Comparison of ENCODE assay signal across 17 cellular contexts in genomic region chr2:177273456-177273855, GRCh38. TPM values are rescaled to one million over a fixed set of nuclear protein-coding genes. Genes with fewer than 3 reads are reported as not detected.
DNase-seq lines count a peak whose midpoint lies in the region; ATAC-seq, FAIRE-seq and TF ChIP-seq lines count a peak whose summit lies in the region.
"Had no signal": no experiment of that assay in that cellular context is flagged by ENCODE, and none has a peak within 500 bp of the region (broad histone marks: within the 10 kb centered on the region; RNA-seq: fewer than 3 reads in every experiment).

No MANE protein-coding gene starts in this region.

- H4K91ac ChIP-seq in IMR-90 (ENCODE audit: insufficient read depth, low read depth, low read length) = no peak overlapping the region

- H3K4me1 ChIP-seq in IMR-90 (ENCODE audit: control insufficient read depth, insufficient read depth, low read length) = peaks cover 7% of the 10 kb centered on the region
- H3K4me1 ChIP-seq in subcutaneous abdominal adipose tissue (ENCODE audit: control insufficient read depth in 5 of 5, insufficient read depth in 5 of 5, low read length in 5 of 5) = peaks cover 0 to 18% (median 13%) of the 10 kb centered on the region in 5 donors

- H2AK9ac ChIP-seq in IMR-90 (replicated peaks; ENCODE audit: low read depth, low read length, poor library complexity) = no peak overlapping the region

- H4K8ac ChIP-seq in IMR-90 (ENCODE audit: low read depth in 2 of 2, low read length in 2 of 2) = peak overlapping the region in 1 of 2 experiments; percentile 14; a peak in 2 of 4 replicates

- no peak for TF ChIP-seq POLR2A in IMR-90 (IDR thresholded peaks at IDR 0.05; ENCODE audit: low read depth, low read length)

- no peak overlapping the region for H3K4me3 ChIP-seq in IMR-90 (ENCODE audit: insufficient read depth, low read depth, low read length)
- no peak overlapping the region for H3K4me3 ChIP-seq in bronchial epithelial cell (ENCODE audit: low read depth, low read length)
- H3K4me3 ChIP-seq in subcutaneous abdominal adipose tissue (ENCODE audit: low read depth in 1 of 5, low read length in 5 of 5) = no peak overlapping the region
- H3K4me3 ChIP-seq: BLaER1 treated with 17β-estradiol and CSF1 and Interleukin-3, amounts not matched to agents 10 nM and 100 nM; tibial nerve had no signal

- peak overlapping the region; percentile 84; the same call in 1 of the 2 replicates for H3K18ac ChIP-seq in IMR-90 (ENCODE audit: low read depth, low read length)

- no peaks in the 10 kb centered on the region for H3K9me1 ChIP-seq in IMR-90 (ENCODE audit: insufficient read depth, low read length)

- intact Hi-C loops in IMR-90 (cut with micrococcal nuclease) = no loop called here
- intact Hi-C loops in activated T-helper 2 cell treated with anti-CD3 and anti-CD28 coated beads, Interferon-gamma antibody, Interleukin-2, Interleukin-4, amounts not matched to agents 10 μg/mL and 5 μg/mL and 100 μg/mL, durations not matched to agents 14 hours and 24 hours and 36 hours (cut with micrococcal nuclease) = no loop called here

- H3K36me3 ChIP-seq in IMR-90 (ENCODE audit: control insufficient read depth, insufficient read depth, low read length) (no peaks in the 10 kb centered on the region), bronchial epithelial cell (ENCODE audit: control insufficient read depth, insufficient read depth, low read length) (no peaks in the 10 kb centered on the region), subcutaneous abdominal adipose tissue (ENCODE audit: control insufficient read depth in 5 of 5, insufficient read depth in 5 of 5, low read length in 5 of 5) (no peaks in the 10 kb centered on the region)
- H3K36me3 ChIP-seq: BLaER1 treated with 17β-estradiol and CSF1 and Interleukin-3, amounts not matched to agents 10 nM and 100 nM; tibial nerve had no signal

- no peaks in the 10 kb centered on the region for H3K79me1 ChIP-seq in IMR-90 (ENCODE audit: low read depth in 1 of 2, low read length in 2 of 2)

- ATAC-seq in IMR-90 (ENCODE audit: low read depth) (no peak), left lobe of liver (peak; percentile 91)
- ATAC-seq: HCT116, T-helper 17 cell had no signal

- TF ChIP-seq RAD21 in IMR-90 (IDR thresholded peaks at IDR 0.05; ENCODE audit: low read length) = no peak

- dilution Hi-C loops in IMR-90 (cut with HindIII; ENCODE audit: low sequenced_read_pairs, unreplicated experiment) = no loop called here

- H3K9ac ChIP-seq in IMR-90 (ENCODE audit: low read depth, low read length) = no peak overlapping the region
- no peak overlapping the region for H3K9ac ChIP-seq in subcutaneous abdominal adipose tissue (ENCODE audit: low read length in 5 of 5)
- H3K9ac ChIP-seq: BLaER1 treated with 17β-estradiol and CSF1 and Interleukin-3, amounts not matched to agents 10 nM and 100 nM had no signal

- H3K9me3 ChIP-seq in IMR-90 (ENCODE audit: control insufficient read depth, insufficient read depth, low read length) = no peaks in the 10 kb centered on the region
- no peaks in the 10 kb centered on the region for H3K9me3 ChIP-seq in subcutaneous abdominal adipose tissue (ENCODE audit: control insufficient read depth in 5 of 5, low read length in 5 of 5)
- H3K9me3 ChIP-seq: BLaER1 treated with 17β-estradiol and CSF1 and Interleukin-3, amounts not matched to agents 10 nM and 100 nM; tibial nerve had no signal

- H3K27me3 ChIP-seq in IMR-90 (ENCODE audit: control insufficient read depth, insufficient read depth, low read length) (no peaks in the 10 kb centered on the region), bronchial epithelial cell (ENCODE audit: control insufficient read depth, insufficient read depth, low read length) (no peaks in the 10 kb centered on the region), subcutaneous abdominal adipose tissue (ENCODE audit: control insufficient read depth in 5 of 5, insufficient read depth in 4 of 5, low read length in 5 of 5) (no peaks in the 10 kb centered on the region)
- H3K27me3 ChIP-seq: BLaER1 treated with 17β-estradiol and CSF1 and Interleukin-3, amounts not matched to agents 10 nM and 100 nM; tibial nerve had no signal

- CTCF ChIA-PET in IMR-90 (lab: Yijun Ruan, JAX) = interaction anchor here (1.1 to 1.2 kb wide), 2 partner anchors 8 to 70 kb away, joined by 3 to 4 read pairs; no protein-coding TSS in a partner anchor

- TF ChIP-seq CTCF in IMR-90 (conservative IDR thresholded peaks at IDR 0.05; ENCODE audit: low read depth, low read length) = no peak
- TF ChIP-seq CTCF in bronchial epithelial cell (IDR thresholded peaks at IDR 0.05; ENCODE audit: insufficient read depth, low read length, severe bottlenecking) = no peak

- H4K20me1 ChIP-seq in IMR-90 (ENCODE audit: insufficient read depth, low read length) = no peaks in the 10 kb centered on the region
- H4K20me1 ChIP-seq: BLaER1 treated with 17β-estradiol and CSF1 and Interleukin-3, amounts not matched to agents 10 nM and 100 nM had no signal

- no peak overlapping the region for H3K4me3 Mint-ChIP-seq in activated T-helper 2 cell treated with anti-CD3 and anti-CD28 coated beads, Interferon-gamma antibody, Interleukin-2, Interleukin-4, amounts not matched to agents 10 μg/mL and 5 μg/mL and 100 μg/mL, durations not matched to agents 14 hours and 24 hours and 36 hours (ENCODE audit: low read depth)
- H3K4me3 Mint-ChIP-seq: T-helper 17 cell had no signal

- in situ Hi-C loops in IMR-90 (cut with MboI; ENCODE audit: low sequenced_read_pairs) = no loop called here

- H3K4ac ChIP-seq in IMR-90 (ENCODE audit: low read depth, low read length) = no peak overlapping the region

- H3K27ac Mint-ChIP-seq in activated T-helper 2 cell treated with anti-CD3 and anti-CD28 coated beads, Interferon-gamma antibody, Interleukin-2, Interleukin-4, amounts not matched to agents 10 μg/mL and 5 μg/mL and 100 μg/mL, durations not matched to agents 14 hours and 24 hours and 36 hours = no peak overlapping the region
- H3K27ac Mint-ChIP-seq: T-helper 17 cell had no signal

- peak overlapping the region; percentile 71 for H2BK5ac ChIP-seq in IMR-90 (ENCODE audit: low read depth, low read length, poor library complexity, severe bottlenecking)

- H3K4me2 ChIP-seq in IMR-90 (ENCODE audit: low read depth, low read length) = peak overlapping the region; percentile 60

- peak overlapping the region; percentile 66 for H4K5ac ChIP-seq in IMR-90 (ENCODE audit: low read depth, low read length)

- WGBS in IMR-90 (ENCODE audit: extremely low coverage in 2 of 2, insufficient read length in 1 of 2), 2 experiments = no CpG with 5 or more reads among the region's 3 CpGs

- no peak overlapping the region for H2BK15ac ChIP-seq in IMR-90 (ENCODE audit: low read depth, low read length)

- H3K9me3 Mint-ChIP-seq in activated T-helper 2 cell treated with anti-CD3 and anti-CD28 coated beads, Interferon-gamma antibody, Interleukin-2, Interleukin-4, amounts not matched to agents 10 μg/mL and 5 μg/mL and 100 μg/mL, durations not matched to agents 14 hours and 24 hours and 36 hours = no peaks in the 10 kb centered on the region

- H3K27me3 Mint-ChIP-seq in activated T-helper 2 cell treated with anti-CD3 and anti-CD28 coated beads, Interferon-gamma antibody, Interleukin-2, Interleukin-4, amounts not matched to agents 10 μg/mL and 5 μg/mL and 100 μg/mL, durations not matched to agents 14 hours and 24 hours and 36 hours (ENCODE audit: low read depth) = no peaks in the 10 kb centered on the region
- H3K27me3 Mint-ChIP-seq: T-helper 17 cell had no signal

- H3K36me3 Mint-ChIP-seq in activated T-helper 2 cell treated with anti-CD3 and anti-CD28 coated beads, Interferon-gamma antibody, Interleukin-2, Interleukin-4, amounts not matched to agents 10 μg/mL and 5 μg/mL and 100 μg/mL, durations not matched to agents 14 hours and 24 hours and 36 hours (ENCODE audit: low read depth) = peaks cover 3% of the 10 kb centered on the region

- DNase-seq in IMR-90 = no peak
- DNase-seq in bronchial epithelial cell (ENCODE audit: low read depth) = peak; percentile 49
- peak; percentile 65 for DNase-seq in left lobe of liver (ENCODE audit: low spot score)
- DNase-seq in glomerular visceral epithelial cell (ENCODE audit: extremely low spot score) = no peak
- no peak for DNase-seq in activated gamma-delta T cell (lab: John Stamatoyannopoulos, UW)
- no peak for DNase-seq in activated T-helper 2 cell treated with anti-CD3 and anti-CD28 coated beads, Interferon-gamma antibody, Interleukin-2, Interleukin-4, amounts not matched to agents 10 μg/mL and 5 μg/mL and 100 μg/mL, durations not matched to agents 14 hours and 24 hours and 36 hours (ENCODE audit: low spot score)
- no peak for DNase-seq in kidney glomerular epithelial cell (lab: John Stamatoyannopoulos, UW)
- DNase-seq: activated CD4-positive, CD25-positive, alpha-beta regulatory T cell; activated CD8-positive, alpha-beta memory T cell treated with anti-CD3 and anti-CD28 coated beads for 24 hours; NCI-H187 treated with DMSO at 0.1 percent for 48 hours; NCI-H510A treated with DMSO at 0.1 percent for 48 hours; SIG-M5; T-helper 17 cell had no signal

- no peak overlapping the region for H2AK5ac ChIP-seq in IMR-90 (ENCODE audit: low read depth, low read length)

- no peak overlapping the region for H3K23ac ChIP-seq in IMR-90 (ENCODE audit: low read depth, low read length)

- no peak overlapping the region for H2AFZ ChIP-seq in IMR-90 (replicated peaks; ENCODE audit: low read length, poor library complexity)

- peak overlapping the region; percentile 28 for H2BK120ac ChIP-seq in IMR-90 (ENCODE audit: low read depth, low read length)

- no peak overlapping the region for H3K56ac ChIP-seq in IMR-90 (ENCODE audit: extremely low read depth, insufficient read depth, low read length)

- BruUV-seq in IMR-90 (replicated peaks; lab: Mats Ljungman, UMichigan) = no TSS peak

- H3K4me1 Mint-ChIP-seq in activated T-helper 2 cell treated with anti-CD3 and anti-CD28 coated beads, Interferon-gamma antibody, Interleukin-2, Interleukin-4, amounts not matched to agents 10 μg/mL and 5 μg/mL and 100 μg/mL, durations not matched to agents 14 hours and 24 hours and 36 hours (ENCODE audit: low read depth) = peaks cover 28% of the 10 kb centered on the region
- H3K4me1 Mint-ChIP-seq: T-helper 17 cell had no signal

- H2BK20ac ChIP-seq in IMR-90 (ENCODE audit: low read depth, low read length) = peak overlapping the region; percentile 31; the same call in 1 of the 2 replicates

- POLR2A ChIA-PET in IMR-90 (lab: Charles Lee; ENCODE audit: unreplicated experiment) = interaction anchor here (1.2 kb wide), 1 partner anchor 10 kb away, joined by 5 read pairs; no protein-coding TSS in a partner anchor

- 0 out of 2 replicates have a peak overlapping the region, but pooled peaks have one; percentile 16 for H3K14ac ChIP-seq in IMR-90 (replicated peaks; ENCODE audit: low read depth, low read length)

- H3K27ac ChIP-seq in IMR-90 (ENCODE audit: insufficient read depth, low read length) (peak overlapping the region; percentile 41; the same call in 1 of the 2 replicates), subcutaneous abdominal adipose tissue (ENCODE audit: low read depth, low read length) (peak overlapping the region; percentile 38)
- H3K27ac ChIP-seq: BLaER1 treated with 17β-estradiol and CSF1 and Interleukin-3, amounts not matched to agents 10 nM and 100 nM had no signal

- no peak for FAIRE-seq in bronchial epithelial cell (lab: Jason Lieb, UNC)

RNA-seq across cellular contexts. Expression of gene NFE2L2, which starts 8.9 kb away (rescaled TPM):
- total RNA-seq in IMR-90 (2012; rRNA removed) = 72.8 and 83.5 TPM in 2 replicates
- polyA plus RNA-seq in IMR-90 (2012; rRNA removed) = 64.7 and 72.7 TPM in 2 replicates
- polyA plus RNA-seq in IMR-90 (2012; cell fraction: cytosol; rRNA removed) = 24.4 and 31.1 TPM in 2 replicates
- polyA plus RNA-seq in IMR-90 (2012; cell fraction: nucleus; rRNA removed; ENCODE audit: low replicate concordance) = 12.9 and 91.4 TPM in 2 replicates
- total RNA-seq in bronchial epithelial cell = 64.5 and 68.5 TPM in 2 replicates
- total RNA-seq in left lobe of liver = 29.2 TPM
- total RNA-seq in activated T-helper 2 cell treated with anti-CD3 and anti-CD28 coated beads, Interferon-gamma antibody, Interleukin-2, Interleukin-4, amounts not matched to agents 10 μg/mL and 5 μg/mL and 100 μg/mL, durations not matched to agents 14 hours and 24 hours and 36 hours = 55.8 and 56.2 TPM in 2 replicates

Comparison
In these comparisons a context has a peak if more than half of its experiments do, and no peak if none do; other contexts are left out.
1. DNase-seq: peak in bronchial epithelial cell (single experiment) and left lobe of liver (single experiment); none in IMR-90 (single experiment), glomerular visceral epithelial cell (single experiment), activated gamma-delta T cell (single experiment), activated T-helper 2 cell treated with anti-CD3 and anti-CD28 coated beads, Interferon-gamma antibody, Interleukin-2, Interleukin-4, amounts not matched to agents 10 μg/mL and 5 μg/mL and 100 μg/mL, durations not matched to agents 14 hours and 24 hours and 36 hours (single experiment) and kidney glomerular epithelial cell (single experiment).